13 cellular contexts compared by ENCODE assay signal in the genomic region with DNA sequence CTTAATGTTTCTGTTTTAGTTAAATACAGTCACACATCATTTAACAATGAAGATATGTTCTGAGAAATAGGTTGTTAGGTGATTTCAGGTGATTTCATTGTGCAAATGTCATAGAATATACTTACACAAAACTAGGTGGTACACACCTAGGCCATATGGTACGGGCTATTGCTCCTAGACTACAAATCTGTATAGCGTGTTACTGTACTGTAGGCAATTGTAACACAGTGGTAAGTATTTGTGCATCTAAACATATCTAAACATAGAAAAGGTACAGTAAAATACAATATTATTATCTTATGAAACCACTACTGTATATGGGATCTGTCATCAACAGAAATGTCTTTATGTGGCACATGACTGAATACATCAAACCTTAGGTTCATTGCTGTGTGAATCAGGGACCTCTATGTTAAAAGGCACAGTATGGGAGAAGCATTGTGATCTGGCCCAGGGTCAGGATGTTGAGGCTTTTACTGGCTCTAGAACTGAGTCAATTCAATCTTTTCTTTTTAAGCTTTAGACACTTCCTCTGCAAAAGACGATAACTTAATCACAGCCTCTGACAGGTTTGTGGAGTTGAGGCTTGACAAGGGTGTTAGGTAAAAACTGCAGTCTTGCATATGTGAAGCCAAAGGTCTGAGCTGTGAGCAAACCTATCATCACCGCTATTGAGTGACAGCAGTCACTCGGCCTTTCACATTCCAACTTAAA.
A peak's percentile ranks its signal among the peaks of the same experiment; 100 is the strongest.
DNase-seq lines count a peak whose midpoint lies in the region; ATAC-seq lines count a peak whose summit lies in the region.
"Had no signal": no experiment of that assay in that cellular context is flagged by ENCODE, and none has a peak within 500 bp of the region (broad histone marks: within the 10 kb centered on the region; RNA-seq: fewer than 3 reads in every experiment).

No MANE protein-coding gene starts in this region.

- H3K9me3 Mint-ChIP-seq in activated naive CD4-positive, alpha-beta T cell treated with anti-CD3 and anti-CD28 coated beads, Interleukin-2, amount 50 U/mL, for 24 hours: no peaks in the 10 kb centered on the region
- no peaks in the 10 kb centered on the region for H3K9me3 Mint-ChIP-seq in stimulated activated naive CD8-positive, alpha-beta T cell treated with anti-CD3 and anti-CD28 coated beads, Interleukin-15, amount 100 ng/mL, for 72 hours

- peaks cover 92% of the 10 kb centered on the region for H3K4me1 Mint-ChIP-seq in activated naive CD4-positive, alpha-beta T cell treated with anti-CD3 and anti-CD28 coated beads, Interleukin-2, amount 50 U/mL, for 24 hours
- peaks cover 81% of the 10 kb centered on the region for H3K4me1 Mint-ChIP-seq in stimulated activated naive CD8-positive, alpha-beta T cell treated with anti-CD3 and anti-CD28 coated beads, Interleukin-15, amount 100 ng/mL, for 72 hours

- H3K27ac Mint-ChIP-seq in activated naive CD4-positive, alpha-beta T cell treated with anti-CD3 and anti-CD28 coated beads, Interleukin-2, amount 50 U/mL, for 24 hours: peak overlapping the region; percentile 83
- H3K27ac Mint-ChIP-seq in stimulated activated naive CD8-positive, alpha-beta T cell treated with anti-CD3 and anti-CD28 coated beads, Interleukin-15, amount 100 ng/mL, for 72 hours: peak overlapping the region in 1 of 2 donors; percentile 15

- no peaks in the 10 kb centered on the region for H3K36me3 Mint-ChIP-seq in activated naive CD4-positive, alpha-beta T cell treated with anti-CD3 and anti-CD28 coated beads, Interleukin-2, amount 50 U/mL, for 24 hours

- peak; percentile 41 for ATAC-seq in HG03432 (IDR thresholded peaks at IDR 0.05; ENCODE audit: unreplicated experiment)
- peak; percentile 95 for ATAC-seq in stimulated activated naive CD8-positive, alpha-beta T cell treated with anti-CD3 and anti-CD28 coated beads, Interleukin-15, amount 100 ng/mL, for 72 hours
- no peak for ATAC-seq in GM19455 (IDR thresholded peaks at IDR 0.05; ENCODE audit: unreplicated experiment)

- DNase-seq in stimulated activated CD4-positive, alpha-beta T cell treated with anti-CD3 and anti-CD28 coated beads, Interleukin-15, amount 100 ng/mL, for 24 hours: peak; percentile 64
- DNase-seq in stimulated activated CD4-positive, alpha-beta T cell treated with anti-CD3 and anti-CD28 coated beads, Interleukin-12 subunit alpha, Interleukin-12 subunit beta, amount 100 ng/mL, for 4 hours: no peak
- peak; percentile 51 to 74 for DNase-seq in stimulated activated naive CD8-positive, alpha-beta T cell treated with anti-CD3 and anti-CD28 coated beads, Interleukin-15, amount 100 ng/mL, for 72 hours
- DNase-seq in nucleus accumbens (lab: John Stamatoyannopoulos, UW): no peak
- no peak for DNase-seq in NCI-H345 treated with DMSO at 0.1 percent for 48 hours (lab: John Stamatoyannopoulos, UW; ENCODE audit: unreplicated experiment)
- DNase-seq: activated CD4-positive, CD25-positive, alpha-beta regulatory T cell treated with anti-CD3 and anti-CD28 coated beads, Interleukin-2, amount 50 U/mL, for 72 hours; AML-193; anterior cingulate cortex; Kasumi-1; posterior cingulate gyrus had no signal

- H3K27me3 Mint-ChIP-seq in activated naive CD4-positive, alpha-beta T cell treated with anti-CD3 and anti-CD28 coated beads, Interleukin-2, amount 50 U/mL, for 24 hours: no peaks in the 10 kb centered on the region
- no peaks in the 10 kb centered on the region for H3K27me3 Mint-ChIP-seq in stimulated activated naive CD8-positive, alpha-beta T cell treated with anti-CD3 and anti-CD28 coated beads, Interleukin-15, amount 100 ng/mL, for 72 hours

- peak overlapping the region; percentile 48 for H3K4me3 Mint-ChIP-seq in activated naive CD4-positive, alpha-beta T cell treated with anti-CD3 and anti-CD28 coated beads, Interleukin-2, amount 50 U/mL, for 24 hours
- H3K4me3 Mint-ChIP-seq in stimulated activated naive CD8-positive, alpha-beta T cell treated with anti-CD3 and anti-CD28 coated beads, Interleukin-15, amount 100 ng/mL, for 72 hours: peak overlapping the region; percentile 10

Comparison
In these comparisons a context has a peak if more than half of its experiments do, and no peak if none do; other contexts are left out.
1. DNase-seq: peak in stimulated activated CD4-positive, alpha-beta T cell treated with anti-CD3 and anti-CD28 coated beads, Interleukin-15, amount 100 ng/mL, for 24 hours (single experiment) and stimulated activated naive CD8-positive, alpha-beta T cell treated with anti-CD3 and anti-CD28 coated beads, Interleukin-15, amount 100 ng/mL, for 72 hours (2 of 2); none in stimulated activated CD4-positive, alpha-beta T cell treated with anti-CD3 and anti-CD28 coated beads, Interleukin-12 subunit alpha, Interleukin-12 subunit beta, amount 100 ng/mL, for 4 hours (single experiment), nucleus accumbens (0 of 56) and NCI-H345 treated with DMSO at 0.1 percent for 48 hours (single experiment).